12 cellular contexts compared by ENCODE assay signal in genomic region chr1:244815600-244816099, GRCh38. TPM values are rescaled to one million over a fixed set of nuclear protein-coding genes. Genes with fewer than 3 reads are reported as not detected.
DNase-seq lines count a peak whose midpoint lies in the region; ATAC-seq and TF ChIP-seq lines count a peak whose summit lies in the region.
"Had no signal": no experiment of that assay in that cellular context is flagged by ENCODE, and none has a peak within 500 bp of the region (broad histone marks: within the 10 kb centered on the region; RNA-seq: fewer than 3 reads in every experiment).

No MANE protein-coding gene starts in this region.

- H3K27ac Mint-ChIP-seq in stimulated activated naive CD8-positive, alpha-beta T cell treated with anti-CD3 and anti-CD28 coated beads, Interleukin-15, amount 100 ng/mL, for 72 hours = no peak overlapping the region
- no peak overlapping the region for H3K27ac Mint-ChIP-seq in stimulated activated effector memory CD8-positive, alpha-beta T cell treated with anti-CD3 and anti-CD28 coated beads, Interleukin-12 subunit alpha, Interleukin-12 subunit beta, amount 100 ng/mL, for 72 hours

- no peak for TF ChIP-seq CTCF in WERI-Rb-1 (IDR thresholded peaks at IDR 0.05; ENCODE audit: low read depth, low read length)

- no peak overlapping the region for H3K4me3 ChIP-seq in WERI-Rb-1 (ENCODE audit: low read depth, low read length)

- H3K27me3 Mint-ChIP-seq in activated T-cell treated with anti-CD3 and anti-CD28 coated beads, Interleukin-2, amount 50 U/mL, for 4 hours (ENCODE audit: low read depth) = peaks cover 22% of the 10 kb centered on the region
- peaks cover 21% of the 10 kb centered on the region for H3K27me3 Mint-ChIP-seq in stimulated activated naive CD8-positive, alpha-beta T cell treated with anti-CD3 and anti-CD28 coated beads, Interleukin-15, amount 100 ng/mL, for 72 hours

- no peaks in the 10 kb centered on the region for H3K27me3 ChIP-seq in WERI-Rb-1 (ENCODE audit: insufficient read depth, low read depth, severe bottlenecking)

- ATAC-seq in activated T-cell treated with anti-CD3 and anti-CD28 coated beads, Interleukin-2, amount 50 U/mL, for 4 hours = no peak
- ATAC-seq in stimulated activated naive CD8-positive, alpha-beta T cell treated with anti-CD3 and anti-CD28 coated beads, Interleukin-15, amount 100 ng/mL, for 72 hours = no peak
- no peak for ATAC-seq in stimulated activated effector memory CD8-positive, alpha-beta T cell treated with anti-CD3 and anti-CD28 coated beads, Interleukin-12 subunit alpha, Interleukin-12 subunit beta, amount 100 ng/mL, for 72 hours

- no peak for DNase-seq in activated T-cell treated with anti-CD3 and anti-CD28 coated beads, Interleukin-2, amount 50 U/mL, for 4 hours
- no peak for DNase-seq in activated T-cell treated with anti-CD3 and anti-CD28 coated beads, Interleukin-2, amount 50 U/mL, for 48 hours
- peak; percentile 91 for DNase-seq in SIG-M5 treated with dmso at 0.1 percent for 504 hours (lab: John Stamatoyannopoulos, UW; ENCODE audit: unreplicated experiment)
- peak; percentile 78 for DNase-seq in iPS DF 4.7 (ENCODE audit: extremely low read depth, low spot score)
- DNase-seq in stimulated activated naive CD8-positive, alpha-beta T cell treated with anti-CD3 and anti-CD28 coated beads, Interleukin-15, amount 100 ng/mL, for 72 hours = no peak
- DNase-seq in NCI-H2196 (lab: John Stamatoyannopoulos, UW; ENCODE audit: unreplicated experiment) = no peak
- no peak for DNase-seq in stimulated activated effector memory CD8-positive, alpha-beta T cell treated with anti-CD3 and anti-CD28 coated beads, Interleukin-12 subunit alpha, Interleukin-12 subunit beta, amount 100 ng/mL, for 72 hours (ENCODE audit: low spot score in 2 of 2)
- no peak for DNase-seq in WERI-Rb-1
- DNase-seq: NCI-H510A treated with DMSO at 0.1 percent for 48 hours; stimulated activated CD4-positive, alpha-beta T cell treated with anti-CD3 and anti-CD28 coated beads, Interleukin-15, amount 100 ng/mL, for 24 hours had no signal

- peaks cover 6% of the 10 kb centered on the region for H3K4me1 Mint-ChIP-seq in activated T-cell treated with anti-CD3 and anti-CD28 coated beads, Interleukin-2, amount 50 U/mL, for 4 hours (ENCODE audit: low read depth)
- peaks cover 19% of the 10 kb centered on the region for H3K4me1 Mint-ChIP-seq in stimulated activated naive CD8-positive, alpha-beta T cell treated with anti-CD3 and anti-CD28 coated beads, Interleukin-15, amount 100 ng/mL, for 72 hours
- H3K4me1 Mint-ChIP-seq in stimulated activated effector memory CD8-positive, alpha-beta T cell treated with anti-CD3 and anti-CD28 coated beads, Interleukin-12 subunit alpha, Interleukin-12 subunit beta, amount 100 ng/mL, for 72 hours = peaks cover 8% of the 10 kb centered on the region

- H3K27ac ChIP-seq in WERI-Rb-1 = no peak overlapping the region
- H3K27ac ChIP-seq: 22Rv1, KMS-11 had no signal

- peaks cover 2% of the 10 kb centered on the region for H3K9me3 ChIP-seq in WERI-Rb-1 (ENCODE audit: severe bottlenecking)

- H3K36me3 ChIP-seq in WERI-Rb-1 = no peaks in the 10 kb centered on the region

- peak overlapping the region; percentile 50 for H3K4me3 Mint-ChIP-seq in activated T-cell treated with anti-CD3 and anti-CD28 coated beads, Interleukin-2, amount 50 U/mL, for 4 hours
- peak overlapping the region; percentile 21 to 44 for H3K4me3 Mint-ChIP-seq in stimulated activated naive CD8-positive, alpha-beta T cell treated with anti-CD3 and anti-CD28 coated beads, Interleukin-15, amount 100 ng/mL, for 72 hours
- H3K4me3 Mint-ChIP-seq in stimulated activated effector memory CD8-positive, alpha-beta T cell treated with anti-CD3 and anti-CD28 coated beads, Interleukin-12 subunit alpha, Interleukin-12 subunit beta, amount 100 ng/mL, for 72 hours = no peak overlapping the region

- H3K9me3 Mint-ChIP-seq in activated T-cell treated with anti-CD3 and anti-CD28 coated beads, Interleukin-2, amount 50 U/mL, for 4 hours = no peaks in the 10 kb centered on the region
- H3K9me3 Mint-ChIP-seq in stimulated activated naive CD8-positive, alpha-beta T cell treated with anti-CD3 and anti-CD28 coated beads, Interleukin-15, amount 100 ng/mL, for 72 hours = no peaks in the 10 kb centered on the region
- H3K9me3 Mint-ChIP-seq in stimulated activated effector memory CD8-positive, alpha-beta T cell treated with anti-CD3 and anti-CD28 coated beads, Interleukin-12 subunit alpha, Interleukin-12 subunit beta, amount 100 ng/mL, for 72 hours = no peaks in the 10 kb centered on the region

- H3K36me3 Mint-ChIP-seq in activated T-cell treated with anti-CD3 and anti-CD28 coated beads, Interleukin-2, amount 50 U/mL, for 4 hours (ENCODE audit: insufficient read depth) = no peaks in the 10 kb centered on the region
- no peaks in the 10 kb centered on the region for H3K36me3 Mint-ChIP-seq in stimulated activated effector memory CD8-positive, alpha-beta T cell treated with anti-CD3 and anti-CD28 coated beads, Interleukin-12 subunit alpha, Interleukin-12 subunit beta, amount 100 ng/mL, for 72 hours

RNA-seq across cellular contexts. Expression of gene COX20, which starts 19.8 kb away (rescaled TPM):
- 10 to 100 TPM; 50.7 to 54.1 (median 53.7) TPM for total RNA-seq in activated T-cell treated with anti-CD3 and anti-CD28 coated beads, Interleukin-2, amount 50 U/mL, for 4 hours

RNA-seq across cellular contexts. Expression of gene HNRNPU, which starts 48.7 kb away (rescaled TPM):
- 100 to 1,000 TPM; 606 to 649 (median 640) TPM for total RNA-seq in activated T-cell treated with anti-CD3 and anti-CD28 coated beads, Interleukin-2, amount 50 U/mL, for 4 hours

Comparison
In these comparisons a context has a peak if more than half of its experiments do, and no peak if none do; other contexts are left out.
1. DNase-seq: peak in SIG-M5 treated with dmso at 0.1 percent for 504 hours (single experiment) and iPS DF 4.7 (single experiment); none in activated T-cell treated with anti-CD3 and anti-CD28 coated beads, Interleukin-2, amount 50 U/mL, for 4 hours (single experiment), activated T-cell treated with anti-CD3 and anti-CD28 coated beads, Interleukin-2, amount 50 U/mL, for 48 hours (0 of 2), stimulated activated naive CD8-positive, alpha-beta T cell treated with anti-CD3 and anti-CD28 coated beads, Interleukin-15, amount 100 ng/mL, for 72 hours (0 of 2), NCI-H2196 (single experiment), stimulated activated effector memory CD8-positive, alpha-beta T cell treated with anti-CD3 and anti-CD28 coated beads, Interleukin-12 subunit alpha, Interleukin-12 subunit beta, amount 100 ng/mL, for 72 hours (0 of 2) and WERI-Rb-1 (single experiment).